Comparison of ENCODE assay signal across 9 cellular contexts in the genomic region with DNA sequence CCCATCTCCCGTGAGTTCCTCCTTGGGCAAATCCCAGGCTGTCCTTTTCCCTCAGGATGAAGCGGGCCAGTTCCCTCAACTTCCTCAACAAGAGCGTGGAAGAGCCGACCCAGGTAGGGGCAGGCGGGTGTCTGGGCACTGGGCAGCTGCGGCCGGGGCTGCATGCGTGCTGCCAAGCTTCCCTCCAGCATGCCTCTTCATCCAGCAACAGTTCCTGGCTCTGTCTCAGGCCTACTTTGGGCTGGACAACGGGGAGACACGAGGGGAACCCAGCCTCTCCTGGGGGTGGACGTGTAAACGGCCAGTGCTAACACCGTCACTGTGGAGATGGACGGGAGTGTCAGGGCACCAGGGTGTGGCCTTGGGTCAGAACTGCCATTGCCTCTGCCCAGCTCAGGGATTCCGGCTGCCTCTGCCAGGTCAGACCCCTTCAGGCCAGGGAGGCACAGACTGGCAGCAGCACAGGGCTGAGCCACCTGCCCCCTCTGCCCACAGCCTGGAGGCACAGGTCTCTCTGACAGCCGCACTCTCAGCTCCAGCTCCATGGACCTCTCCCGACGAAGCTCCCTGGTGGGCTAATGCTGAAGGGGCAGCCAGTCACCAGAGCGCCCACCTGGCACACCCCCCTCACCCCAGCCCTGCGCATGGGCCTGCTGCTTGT. TPM values are rescaled to one million over a fixed set of nuclear protein-coding genes. Genes with fewer than 3 reads are reported as not detected.
DNase-seq lines count a peak whose midpoint lies in the region; ATAC-seq and TF ChIP-seq lines count a peak whose summit lies in the region.
"Had no signal": no experiment of that assay in that cellular context is flagged by ENCODE, and none has a peak within 500 bp of the region (broad histone marks: within the 10 kb centered on the region; RNA-seq: fewer than 3 reads in every experiment).

No MANE protein-coding gene starts in this region.

- no peak for TF ChIP-seq POLR2A in lower leg skin (IDR thresholded peaks at IDR 0.05)

- no peak overlapping the region for H3K14ac ChIP-seq in trophoblast cell (ENCODE audit: low read length)

- H3K18ac ChIP-seq in trophoblast cell (ENCODE audit: low read length), result no peak overlapping the region

- WGBS in lower leg skin, 2 donors, result 77% methylated on average over 16 to 19 of the region's 20 CpGs
- WGBS in trophoblast cell (ENCODE audit: extremely low coverage, insufficient coverage, insufficient read length), result no CpG with 5 or more reads among the region's 20 CpGs

- peak overlapping the region; percentile 98 for H3K27ac Mint-ChIP-seq in chondrocyte (ENCODE audit: unreplicated experiment)
- peak overlapping the region in 3 of 6 donors; percentile 36 to 99 (median 98) for H3K27ac Mint-ChIP-seq in naive B cell
- no peak overlapping the region for H3K27ac Mint-ChIP-seq in progenitor cell of endocrine pancreas

- peaks cover 33% of the 10 kb centered on the region for H3K36me3 ChIP-seq in A673 (ENCODE audit: insufficient read depth, low read length, poor library complexity, severe bottlenecking)
- H3K36me3 ChIP-seq in HUES48 (ENCODE audit: control insufficient read depth, insufficient read depth, low read length), result peaks cover 48% of the 10 kb centered on the region
- peaks cover 58 to 60% of the 10 kb centered on the region in 2 experiments for H3K36me3 ChIP-seq in trophoblast cell (ENCODE audit: control insufficient read depth in 1 of 2, insufficient read depth in 2 of 2, low read length in 2 of 2)

- no peak overlapping the region for H3K4me2 ChIP-seq in trophoblast cell (ENCODE audit: low read length)

- intact Hi-C loops in A673 (cut with micrococcal nuclease; ENCODE audit: unreplicated experiment) (no loop called here), lower leg skin (cut with DNase I; ENCODE audit: low total_unique reads) (no loop called here)

- peak overlapping the region; percentile 93 for H3K4me3 Mint-ChIP-seq in chondrocyte (ENCODE audit: unreplicated experiment)
- peak overlapping the region in 7 of 8 donors; percentile 5 to 100 (median 97) for H3K4me3 Mint-ChIP-seq in naive B cell
- no peak overlapping the region for H3K4me3 Mint-ChIP-seq in progenitor cell of endocrine pancreas (ENCODE audit: low read depth)

- peaks cover 15% of the 10 kb centered on the region for H3K79me1 ChIP-seq in trophoblast cell (ENCODE audit: low read length)

- H3K9me3 Mint-ChIP-seq in chondrocyte (ENCODE audit: low read depth) (no peaks in the 10 kb centered on the region), naive B cell (no peaks in the 10 kb centered on the region), progenitor cell of endocrine pancreas (ENCODE audit: low read depth) (no peaks in the 10 kb centered on the region)

- H3K4me1 Mint-ChIP-seq in chondrocyte (ENCODE audit: low read depth), result peaks cover 26% of the 10 kb centered on the region
- H3K4me1 Mint-ChIP-seq in naive B cell, result peaks cover 31 to 35% (median 32%) of the 10 kb centered on the region in 3 donors
- H3K4me1 Mint-ChIP-seq in progenitor cell of endocrine pancreas (ENCODE audit: low read depth), result peaks cover 12% of the 10 kb centered on the region

- H2BK5ac ChIP-seq in trophoblast cell (ENCODE audit: low read depth, low read length, poor library complexity), result no peak overlapping the region

- H3K4me3 ChIP-seq in A673 (ENCODE audit: low read depth, low read length, poor library complexity, severe bottlenecking), result peak overlapping the region; percentile 81
- H3K4me3 ChIP-seq in HUES48 (ENCODE audit: low read depth, low read length), result peak overlapping the region; percentile 90; the same call in 1 of the 2 replicates
- no peak overlapping the region for H3K4me3 ChIP-seq in lower leg skin (ENCODE audit: low read depth, poor library complexity, severe bottlenecking)
- no peak overlapping the region for H3K4me3 ChIP-seq in trophoblast cell (ENCODE audit: low read depth, low read length)

- POLR2A ChIA-PET in A673 (lab: Charles Lee; ENCODE audit: low non-redundant PET), result no interaction called here

- H3K27me3 ChIP-seq in A673 (replicated peaks; ENCODE audit: insufficient read depth, low read depth, low read length, poor library complexity) (no peaks in the 10 kb centered on the region), HUES48 (ENCODE audit: control insufficient read depth, insufficient read depth, low read length) (no peaks in the 10 kb centered on the region), trophoblast cell (ENCODE audit: insufficient read depth, low read length) (no peaks in the 10 kb centered on the region)

- no TSS peak for BruUV-seq in A673 (replicated peaks; lab: Mats Ljungman, UMichigan)

- H3K79me2 ChIP-seq in trophoblast cell (ENCODE audit: control insufficient read depth, insufficient read depth, low read length, poor library complexity), result peaks cover 10% of the 10 kb centered on the region

- no peak overlapping the region for H2BK12ac ChIP-seq in trophoblast cell (ENCODE audit: low read length)

- no peak overlapping the region for H2AK5ac ChIP-seq in trophoblast cell (ENCODE audit: low read length)

- CTCF ChIA-PET in A673 (lab: Charles Lee), result interaction anchor here (1.2 to 1.3 kb wide), 2 partner anchors 8 to 16 kb away, joined by 3 to 4 read pairs; no protein-coding TSS in a partner anchor

- H3K4me1 ChIP-seq in A673 (ENCODE audit: insufficient read depth, low read length, poor library complexity, severe bottlenecking), result peaks cover 13% of the 10 kb centered on the region
- peaks cover 8% of the 10 kb centered on the region; the same call in 1 of the 2 replicates for H3K4me1 ChIP-seq in HUES48 (ENCODE audit: control insufficient read depth, insufficient read depth, low read length)
- H3K4me1 ChIP-seq in trophoblast cell (ENCODE audit: control insufficient read depth in 1 of 2, insufficient read depth in 2 of 2, low read length in 2 of 2), result no peaks in the 10 kb centered on the region

- DNase-seq in A673 (ENCODE audit: low spot score) (no peak), chondrocyte (ENCODE audit: low spot score) (no peak), naive B cell (no peak), lower leg skin (ENCODE audit: low spot score in 2 of 2) (no peak), progenitor cell of endocrine pancreas (ENCODE audit: low spot score, unreplicated experiment) (no peak), trophoblast cell (no peak)

- H2AFZ ChIP-seq in trophoblast cell (ENCODE audit: insufficient read depth, low read length, poor library complexity), result no peak overlapping the region

- peaks cover 17% of the 10 kb centered on the region for H3K36me3 Mint-ChIP-seq in chondrocyte (ENCODE audit: low read depth)
- peaks cover 0 to 8% of the 10 kb centered on the region in 2 donors for H3K36me3 Mint-ChIP-seq in naive B cell
- peaks cover 5% of the 10 kb centered on the region for H3K36me3 Mint-ChIP-seq in progenitor cell of endocrine pancreas (ENCODE audit: insufficient read depth)

- H4K8ac ChIP-seq in trophoblast cell (ENCODE audit: low read depth, low read length), result no peak overlapping the region

- H4K12ac ChIP-seq in trophoblast cell (ENCODE audit: low read depth, low read length), result no peak overlapping the region

- H3K9me3 ChIP-seq in A673 (ENCODE audit: low read depth, low read length, poor library complexity, severe bottlenecking) (no peaks in the 10 kb centered on the region), HUES48 (ENCODE audit: control insufficient read depth, insufficient read depth, low read length) (no peaks in the 10 kb centered on the region), trophoblast cell (ENCODE audit: insufficient read depth, low read depth, low read length) (no peaks in the 10 kb centered on the region)

- no peak overlapping the region for H3K23ac ChIP-seq in trophoblast cell (ENCODE audit: low read length)

- H3K27ac ChIP-seq in A673 (ENCODE audit: low read depth, low read length, poor library complexity, severe bottlenecking) (peak overlapping the region; percentile 96), HUES48 (ENCODE audit: low read depth, low read length) (peak overlapping the region; percentile 57), trophoblast cell (ENCODE audit: low read depth, low read length) (no peak overlapping the region)
- H3K27ac ChIP-seq: KMS-11 had no signal

- ATAC-seq in naive B cell (ENCODE audit: low read depth in 2 of 2), result no peak
- ATAC-seq in GM18519 (IDR thresholded peaks at IDR 0.05; ENCODE audit: low FRiP score, unreplicated experiment), result no peak

- H2BK120ac ChIP-seq in trophoblast cell (ENCODE audit: insufficient read depth, low read length, poor library complexity), result no peak overlapping the region

- TF ChIP-seq CTCF in A673 (conservative IDR thresholded peaks at IDR 0.05; ENCODE audit: low read depth, low read length) (no peak), chondrocyte (IDR thresholded peaks at IDR 0.05) (no peak), lower leg skin (IDR thresholded peaks at IDR 0.05) (no peak), progenitor cell of endocrine pancreas (IDR thresholded peaks at IDR 0.05; ENCODE audit: unreplicated experiment) (no peak)

- no peak overlapping the region for H3K4ac ChIP-seq in trophoblast cell (ENCODE audit: low read depth, low read length)

- H3K9ac ChIP-seq in HUES48 (ENCODE audit: low read depth, low read length) (no peak overlapping the region), trophoblast cell (ENCODE audit: low read length) (no peak overlapping the region)
- H3K9ac ChIP-seq: KMS-11 had no signal

- no peak overlapping the region for H4K91ac ChIP-seq in trophoblast cell (ENCODE audit: low read depth, low read length)

- H3K27me3 Mint-ChIP-seq in chondrocyte (ENCODE audit: low read depth) (no peaks in the 10 kb centered on the region), naive B cell (no peaks in the 10 kb centered on the region), progenitor cell of endocrine pancreas (no peaks in the 10 kb centered on the region)

RNA-seq across cellular contexts. Expression of gene RAB1B, which starts 1.9 kb away (rescaled TPM):
- total RNA-seq in A673 (2021) (171 and 186 TPM in 2 replicates), chondrocyte (124 to 125 TPM (median 124 TPM) in 3 replicates), lower leg skin (100 to 1,000 TPM; 118 to 143 (median 126) TPM), progenitor cell of endocrine pancreas (100 and 102 TPM in 2 replicates)
- polyA plus RNA-seq in naive B cell (ENCODE audit: low read depth in 6 of 6), result 10 to 100 TPM; 10.3 to 13.3 (median 12.2) TPM
- polyA plus RNA-seq in trophoblast cell (2013), result 160 and 162 TPM in 2 replicates

RNA-seq across cellular contexts. Expression of gene KLC2, which starts 9.0 kb away (rescaled TPM):
- total RNA-seq in A673 (2021) (94.3 and 97.4 TPM in 2 replicates), chondrocyte (44.3 to 50.8 TPM (median 47.8 TPM) in 3 replicates), lower leg skin (10 to 100 TPM; 16.8 to 37.3 (median 23.0) TPM), progenitor cell of endocrine pancreas (69.8 and 70.9 TPM in 2 replicates)
- 1 to 10 TPM in 5 of 6 donors, under 1 TPM in 1; 0.17 to 9.3 (median 5.6) TPM for polyA plus RNA-seq in naive B cell (ENCODE audit: low read depth in 6 of 6)
- polyA plus RNA-seq in trophoblast cell (2013), result 28.2 and 28.4 TPM in 2 replicates

RNA-seq across cellular contexts. Expression of gene CNIH2, which starts 11.5 kb away (rescaled TPM):
- total RNA-seq in A673 (2021) (11.6 and 13.7 TPM in 2 replicates), chondrocyte (2.5 to 2.8 TPM (median 2.8 TPM) in 3 replicates), lower leg skin (1 to 10 TPM in 1 of 4 donors, under 1 TPM in 1, not detected in 2; 0.42 to 3.2 TPM), progenitor cell of endocrine pancreas (21.3 and 21.7 TPM in 2 replicates)
- not detected for polyA plus RNA-seq in naive B cell (ENCODE audit: low read depth in 6 of 6)
- 4.7 and 5.3 TPM in 2 replicates for polyA plus RNA-seq in trophoblast cell (2013)

RNA-seq across cellular contexts. Expression of gene YIF1A, which starts 22.4 kb away (rescaled TPM):
- total RNA-seq in A673 (2021) (125 and 128 TPM in 2 replicates), chondrocyte (180 to 193 TPM (median 187 TPM) in 3 replicates), lower leg skin (10 to 100 TPM; 55.3 to 76.2 (median 74.1) TPM), progenitor cell of endocrine pancreas (61.7 and 64.6 TPM in 2 replicates)
- polyA plus RNA-seq in naive B cell (ENCODE audit: low read depth in 6 of 6), result 10 to 100 TPM; 57.1 to 82.1 (median 66.0) TPM
- 225 and 238 TPM in 2 replicates for polyA plus RNA-seq in trophoblast cell (2013)

RNA-seq across cellular contexts. Expression of gene TMEM151A, which starts 25.2 kb away (rescaled TPM):
- 1.5 and 1.7 TPM in 2 replicates for total RNA-seq in A673 (2021)
- total RNA-seq in chondrocyte, result 2.0 to 4.7 TPM (median 4.3 TPM) in 3 replicates
- not detected for polyA plus RNA-seq in naive B cell (ENCODE audit: low read depth in 6 of 6)
- total RNA-seq in lower leg skin, result not detected
- total RNA-seq in progenitor cell of endocrine pancreas, result 0.33 and 0.57 TPM in 2 replicates
- 0.10 and 0.12 TPM in 2 replicates for polyA plus RNA-seq in trophoblast cell (2013)

Comparison
In these comparisons a context has a peak if more than half of its experiments do, and no peak if none do; other contexts are left out.
1. H3K4me3 ChIP-seq: peak in A673 (single experiment) and HUES48 (single experiment); none in lower leg skin (single experiment) and trophoblast cell (single experiment).